Comparison of ENCODE assay signal across 15 cellular contexts in genomic region chr2:27736890-27737204, GRCh38. TPM values are rescaled to one million over a fixed set of nuclear protein-coding genes. Genes with fewer than 3 reads are reported as not detected.
A peak's percentile ranks its signal among the peaks of the same experiment; 100 is the strongest.
DNase-seq lines count a peak whose midpoint lies in the region; ATAC-seq and TF ChIP-seq lines count a peak whose summit lies in the region.
"Had no signal": no experiment of that assay in that cellular context is flagged by ENCODE, and none has a peak within 500 bp of the region (broad histone marks: within the 10 kb centered on the region; RNA-seq: fewer than 3 reads in every experiment).

No MANE protein-coding gene starts in this region.

- BruUV-seq in MCF 10A (replicated peaks; lab: Mats Ljungman, UMichigan): no TSS peak

- peaks cover 0 to 5% of the 10 kb centered on the region in 2 donors for H3K4me1 ChIP-seq in breast epithelium
- peaks cover 36% of the 10 kb centered on the region for H3K4me1 ChIP-seq in upper lobe of right lung

- H3K9me3 Mint-ChIP-seq in MCF 10A (ENCODE audit: unreplicated experiment): no peaks in the 10 kb centered on the region
- H3K9me3 Mint-ChIP-seq in immature natural killer cell: no peaks in the 10 kb centered on the region
- peaks cover 2% of the 10 kb centered on the region for H3K9me3 Mint-ChIP-seq in neural crest cell
- no peaks in the 10 kb centered on the region for H3K9me3 Mint-ChIP-seq in endothelial cell (ENCODE audit: unreplicated experiment)

- CTCF ChIA-PET in MCF 10A (lab: Yijun Ruan, JAX): interaction anchor here (0.7 to 1.6 kb wide), 2 partner anchors 13 to 821 kb away, joined by 3 to 4 read pairs; no protein-coding TSS in a partner anchor

- H3K9me3 ChIP-seq in breast epithelium (no peaks in the 10 kb centered on the region), upper lobe of right lung (no peaks in the 10 kb centered on the region)
- H3K9me3 ChIP-seq: ovary, SJSA1 had no signal

- H3K36me3 ChIP-seq in breast epithelium (no peaks in the 10 kb centered on the region), upper lobe of right lung (no peaks in the 10 kb centered on the region)
- H3K36me3 ChIP-seq: ovary, SJSA1 had no signal

- no peak for TF ChIP-seq POLR2A in breast epithelium (IDR thresholded peaks at IDR 0.05)

- H3K27me3 ChIP-seq in breast epithelium (no peaks in the 10 kb centered on the region), upper lobe of right lung (no peaks in the 10 kb centered on the region)
- H3K27me3 ChIP-seq: ovary, SJSA1 had no signal

- H3K27me3 Mint-ChIP-seq in MCF 10A (ENCODE audit: insufficient read depth, unreplicated experiment) (no peaks in the 10 kb centered on the region), immature natural killer cell (ENCODE audit: low read depth in 3 of 3) (peaks cover 0 to 4% (median 3%) of the 10 kb centered on the region in 3 donors), neural crest cell (ENCODE audit: low read depth) (peaks cover 12% of the 10 kb centered on the region), endothelial cell (ENCODE audit: unreplicated experiment) (no peaks in the 10 kb centered on the region)
- H3K27me3 Mint-ChIP-seq: activated CD4-positive, alpha-beta memory T cell treated with anti-CD3 and anti-CD28 coated beads, Interleukin-2, amount 10 ng/mL, durations not matched to agents 7 days and 5 days had no signal

- H3K4me1 Mint-ChIP-seq in MCF 10A (ENCODE audit: insufficient read depth, unreplicated experiment) (no peaks in the 10 kb centered on the region), immature natural killer cell (peaks cover 6% of the 10 kb centered on the region in 2 donors), neural crest cell (peaks cover 5% of the 10 kb centered on the region), endothelial cell (ENCODE audit: unreplicated experiment) (peaks cover 23% of the 10 kb centered on the region)

- TF ChIP-seq CTCF in breast epithelium (IDR thresholded peaks at IDR 0.05) (no peak), MCF 10A (IDR thresholded peaks at IDR 0.05; ENCODE audit: unreplicated experiment) (no peak), neural crest cell (conservative IDR thresholded peaks at IDR 0.05) (no peak), upper lobe of right lung (IDR thresholded peaks at IDR 0.05) (no peak), endothelial cell (IDR thresholded peaks at IDR 0.05; ENCODE audit: unreplicated experiment) (no peak), GM10266 (IDR thresholded peaks at IDR 0.05; ENCODE audit: control insufficient read depth, insufficient read depth, low read depth, missing control alignments) (no peak)

- DNase-seq in breast epithelium (ENCODE audit: low spot score in 2 of 2): no peak
- no peak for DNase-seq in MCF 10A (ENCODE audit: unreplicated experiment)
- no peak for DNase-seq in immature natural killer cell
- DNase-seq in neural crest cell (ENCODE audit: low read depth, low spot score): no peak
- no peak for DNase-seq in upper lobe of right lung
- no peak for DNase-seq in endothelial cell (ENCODE audit: low spot score)
- no peak for DNase-seq in midbrain (lab: John Stamatoyannopoulos, UW)
- DNase-seq in GM10266 (ENCODE audit: extremely low spot score): no peak
- DNase-seq: activated effector memory CD4-positive, alpha-beta T cell treated with Interleukin-2 at 50 U/mL for 16 hours; COR-L47; NCI-H1694; NCI-H510A; ovary had no signal

- H3K27ac Mint-ChIP-seq in MCF 10A (ENCODE audit: low read depth, unreplicated experiment) (no peak overlapping the region), immature natural killer cell (peak overlapping the region in 1 of 6 donors; percentile 36), neural crest cell (ENCODE audit: unreplicated experiment) (no peak overlapping the region), endothelial cell (ENCODE audit: unreplicated experiment) (no peak overlapping the region)
- H3K27ac Mint-ChIP-seq: activated CD4-positive, alpha-beta memory T cell treated with anti-CD3 and anti-CD28 coated beads, Interleukin-2, amount 10 ng/mL, durations not matched to agents 7 days and 5 days had no signal

- H3K36me3 Mint-ChIP-seq in MCF 10A (ENCODE audit: insufficient read depth, unreplicated experiment): no peaks in the 10 kb centered on the region
- H3K36me3 Mint-ChIP-seq in immature natural killer cell: no peaks in the 10 kb centered on the region
- H3K36me3 Mint-ChIP-seq in neural crest cell (ENCODE audit: low read depth): no peaks in the 10 kb centered on the region
- peaks cover 8% of the 10 kb centered on the region for H3K36me3 Mint-ChIP-seq in endothelial cell (ENCODE audit: low read depth, unreplicated experiment)

- H3K27ac ChIP-seq in breast epithelium (peak overlapping the region; percentile 89 to 92), upper lobe of right lung (peak overlapping the region; percentile 82)
- H3K27ac ChIP-seq: SJSA1 had no signal

- no peak overlapping the region for H3K4me3 ChIP-seq in breast epithelium
- no peak overlapping the region for H3K4me3 ChIP-seq in upper lobe of right lung
- H3K4me3 ChIP-seq: ovary, SJSA1 had no signal

- ATAC-seq in upper lobe of right lung: no peak

- POLR2A ChIA-PET in MCF 10A (lab: Yijun Ruan, JAX): interaction anchor here (0.7 to 0.9 kb wide), 2 partner anchors 18 to 29 kb away, joined by 3 read pairs; no protein-coding TSS in a partner anchor

- no peak overlapping the region for H3K4me3 Mint-ChIP-seq in MCF 10A (ENCODE audit: unreplicated experiment)
- H3K4me3 Mint-ChIP-seq in immature natural killer cell: peak overlapping the region in 4 of 5 donors; percentile 21 to 40 (median 38)
- H3K4me3 Mint-ChIP-seq in neural crest cell: peak overlapping the region; percentile 47
- H3K4me3 Mint-ChIP-seq in endothelial cell (ENCODE audit: unreplicated experiment): no peak overlapping the region
- H3K4me3 Mint-ChIP-seq: activated CD4-positive, alpha-beta memory T cell treated with anti-CD3 and anti-CD28 coated beads, Interleukin-2, amount 10 ng/mL, durations not matched to agents 7 days and 5 days had no signal

- intact Hi-C loops in breast epithelium (cut with DNase I; ENCODE audit: low total_unique reads): no loop called here
- intact Hi-C loops in MCF 10A (cut with micrococcal nuclease): no loop called here
- intact Hi-C loops in upper lobe of right lung (cut with DNase I): no loop called here

RNA-seq across cellular contexts. Expression of gene MRPL33, which starts 34.7 kb away (rescaled TPM):
- total RNA-seq in breast epithelium: 10 to 100 TPM; 88.2 to 93.3 (median 89.7) TPM
- 204 and 233 TPM in 2 replicates for total RNA-seq in MCF 10A (2022)
- 100 to 1,000 TPM; 190 to 266 (median 238) TPM for polyA plus RNA-seq in immature natural killer cell
- 53.5 and 67.0 TPM in 2 replicates for total RNA-seq in neural crest cell
- 79.4 TPM for total RNA-seq in upper lobe of right lung
- 52.0 TPM for total RNA-seq in endothelial cell (ENCODE audit: unreplicated experiment)

Comparison
In these comparisons a context has a peak if more than half of its experiments do, and no peak if none do; other contexts are left out.
1. H3K4me3 Mint-ChIP-seq: peak in immature natural killer cell (4 of 5) and neural crest cell (single experiment); none in MCF 10A (single experiment) and endothelial cell (single experiment).